15 cellular contexts compared by ENCODE assay signal in genomic region chr12:111462134-111462821, GRCh38. TPM values are rescaled to one million over a fixed set of nuclear protein-coding genes. Genes with fewer than 3 reads are reported as not detected.
DNase-seq lines count a peak whose midpoint lies in the region; ATAC-seq, FAIRE-seq and TF ChIP-seq lines count a peak whose summit lies in the region.
"Had no signal": no experiment of that assay in that cellular context is flagged by ENCODE, and none has a peak within 500 bp of the region (broad histone marks: within the 10 kb centered on the region; RNA-seq: fewer than 3 reads in every experiment).

No MANE protein-coding gene starts in this region.

- ATAC-seq in A549 = no peak
- ATAC-seq in GM18861 (IDR thresholded peaks at IDR 0.05; ENCODE audit: unreplicated experiment) = peak; percentile 76
- ATAC-seq: activated naive CD4-positive, alpha-beta T cell treated with anti-CD3 and anti-CD28 coated beads, Interleukin-2, amount 50 U/mL, for 72 hours had no signal

- TF ChIP-seq CTCF in A549 (IDR thresholded peaks at IDR 0.05) (no peak), BE2C (IDR thresholded peaks at IDR 0.05; ENCODE audit: low read depth, low read length) (no peak)

- H3K4me1 ChIP-seq in A549 (peaks cover 14% of the 10 kb centered on the region), BE2C (no peaks in the 10 kb centered on the region)

- H3K9me3 ChIP-seq in A549 = no peaks in the 10 kb centered on the region
- H3K9me3 ChIP-seq in BE2C = no peaks in the 10 kb centered on the region; the same call in 1 of the 2 replicates

- H3K4me2 ChIP-seq in A549 = peak overlapping the region; percentile 12; the same call in 1 of the 3 replicates

- H3K36me3 ChIP-seq in BE2C (peaks cover 8% of the 10 kb centered on the region), H7 (replicated peaks; ENCODE audit: control insufficient read depth, insufficient read depth, low read length) (no peaks in the 10 kb centered on the region; the same call in 1 of the 2 replicates)

- no peak for TF ChIP-seq EP300 in A549 (IDR thresholded peaks at IDR 0.05)

- no peak overlapping the region for H3K27ac ChIP-seq in A549

- TF ChIP-seq RAD21 in A549 (conservative IDR thresholded peaks at IDR 0.05 in 1 of 2, IDR thresholded peaks at IDR 0.05 in 1 of 2) = no peak

- no peak for TF ChIP-seq POLR2A in A549 (IDR thresholded peaks at IDR 0.05; ENCODE audit: low read length)

- POLR2A ChIA-PET in A549 (lab: Yijun Ruan, JAX) = no interaction called here

- no peak for DNase-seq in A549 (ENCODE audit: low read depth in 1 of 2, low spot score in 1 of 2)
- DNase-seq in NOMO-1 treated with dmso at 0.1 percent for 144 hours (lab: John Stamatoyannopoulos, UW; ENCODE audit: unreplicated experiment) = peak; percentile 60
- no peak for DNase-seq in BE2C
- DNase-seq in NCI-H1436 treated with DMSO at 0.1 percent for 48 hours (lab: John Stamatoyannopoulos, UW) = no peak
- no peak for DNase-seq in H7
- DNase-seq in activated CD8-positive, alpha-beta memory T cell treated with anti-CD3 and anti-CD28 coated beads for 24 hours = no peak
- DNase-seq: activated CD4-positive, alpha-beta T cell treated with anti-CD3 and anti-CD28 coated beads, Interleukin-2, amount 10 ng/mL, durations not matched to agents 7 days and 5 days; CD4-positive, CD25-positive, alpha-beta regulatory T cell; effector CD4-positive, alpha-beta T cell; naive B cell; stimulated activated CD8-positive, alpha-beta memory T cell treated with anti-CD3 and anti-CD28 coated beads, Interleukin-4, amount 100 ng/mL, for 48 hours had no signal

- peak; percentile 72 for FAIRE-seq in A549 (lab: Jason Lieb, UNC)
- FAIRE-seq in endometrium (lab: Jason Lieb, UNC) = peak; percentile 82
- FAIRE-seq: HTR-8/SVneo had no signal

- CTCF ChIA-PET in A549 (lab: Yijun Ruan, JAX) = interaction anchor here (1.6 to 5.4 kb wide), 4 partner anchors 7 to 65 kb away, joined by 3 to 54 read pairs (median 6); no protein-coding TSS in a partner anchor

- no peak overlapping the region for H3K4me3 ChIP-seq in A549
- no peak overlapping the region for H3K4me3 ChIP-seq in BE2C (ENCODE audit: low read depth, low read length)
- no peak overlapping the region for H3K4me3 ChIP-seq in H7 (ENCODE audit: insufficient read depth, low read depth, low read length)

- H3K27me3 ChIP-seq in BE2C (no peaks in the 10 kb centered on the region), H7 (ENCODE audit: control insufficient read depth, insufficient read depth, low read length) (no peaks in the 10 kb centered on the region)

TF ChIP-seq in A549, 52 proteins besides CTCF, POLR2A, EP300 and RAD21:
- TF ChIP-seq CHD4 (IDR thresholded peaks at IDR 0.05; ENCODE audit: borderline replicate concordance) = no peak
- TF ChIP-seq RCOR1 (IDR thresholded peaks at IDR 0.05; ENCODE audit: low read depth, low read length) = no peak
- TF ChIP-seq POLR2AphosphoS2 (conservative IDR thresholded peaks at IDR 0.05; ENCODE audit: low read length) = no peak
- TF ChIP-seq HOXA7 (CRISPR knock-in tag; IDR thresholded peaks at IDR 0.05) = no peak
- TF ChIP-seq FOSL2 (IDR thresholded peaks at IDR 0.05) = no peak
- no peak for TF ChIP-seq FOSL2 (CRISPR knock-in tag; IDR thresholded peaks at IDR 0.05)
- TF ChIP-seq CEBPB (IDR thresholded peaks at IDR 0.05) = no peak
- TF ChIP-seq ESRRA (IDR thresholded peaks at IDR 0.05; ENCODE audit: borderline replicate concordance, low read length) = no peak
- no peak for TF ChIP-seq NFE2L2 (conservative IDR thresholded peaks at IDR 0.05; ENCODE audit: low read length)
- no peak for TF ChIP-seq EHMT2 (IDR thresholded peaks at IDR 0.05; ENCODE audit: low read depth)
- TF ChIP-seq MAFK (IDR thresholded peaks at IDR 0.05; ENCODE audit: partially characterized antibody) = no peak
- TF ChIP-seq FOSB (CRISPR knock-in tag; IDR thresholded peaks at IDR 0.05) = no peak
- no peak for TF ChIP-seq NPAS2 (CRISPR knock-in tag; IDR thresholded peaks at IDR 0.05; ENCODE audit: borderline replicate concordance)
- TF ChIP-seq PHF8 (IDR thresholded peaks at IDR 0.05; ENCODE audit: borderline replicate concordance, low read depth) = no peak
- TF ChIP-seq SREBF2 (IDR thresholded peaks at IDR 0.05) = no peak

RNA-seq across cellular contexts. Expression of gene SH2B3, which starts 56.6 kb away (rescaled TPM):
- polyA plus RNA-seq in A549 (2011; rRNA removed) (2.3 and 2.9 TPM in 2 replicates), A549 (2017; fragmentation: RNase III; extraction: RNeasy Plus Mini Kit Qiagen cat#74134 plus additional on column Dnase treatment) (2.4 to 2.5 TPM (median 2.5 TPM) in 3 replicates)
- polyA plus RNA-seq in A549 (2012; cell fraction: cytosol; rRNA removed) = 2.1 and 2.8 TPM in 2 replicates
- polyA plus RNA-seq in A549 (2012; cell fraction: nucleus; rRNA removed) = 2.5 and 2.9 TPM in 2 replicates
- 2.5 and 2.6 TPM in 2 replicates for polyA minus RNA-seq in A549 (2011; rRNA and poly(A)+ RNA removed)
- polyA plus RNA-seq in BE2C (2012; ENCODE audit: insufficient read depth, insufficient read length, low read depth) = 42.9 TPM
- total RNA-seq in H7 (2014; rRNA removed; shearing (Covaris generic)) = 21.8 and 26.8 TPM in 2 replicates
